ENCODE assay signal across 25 cellular contexts in genomic region chr2:67726416-67726815, GRCh38.
DNase-seq lines count a peak whose midpoint lies in the region; ATAC-seq and TF ChIP-seq lines count a peak whose summit lies in the region.
"Had no signal": no experiment of that assay in that cellular context is flagged by ENCODE, and none has a peak within 500 bp of the region (broad histone marks: within the 10 kb centered on the region; RNA-seq: fewer than 3 reads in every experiment).

No MANE protein-coding gene starts in this region.

- H3K4me3 ChIP-seq in mucosa of descending colon = no peak overlapping the region
- H3K4me3 ChIP-seq: BLaER1 treated with 17β-estradiol and CSF1 and Interleukin-3, amounts not matched to agents 10 nM and 100 nM; GM23248; SJSA1 had no signal

- no peak for TF ChIP-seq CTCF in mucosa of descending colon (IDR thresholded peaks at IDR 0.05)

- no peaks in the 10 kb centered on the region for H3K36me3 ChIP-seq in mucosa of descending colon (ENCODE audit: low read depth)
- H3K36me3 ChIP-seq: BLaER1 treated with 17β-estradiol and CSF1 and Interleukin-3, amounts not matched to agents 10 nM and 100 nM; SJSA1 had no signal

- intact Hi-C loops in mucosa of descending colon (cut with DNase I, micrococcal nuclease) = no loop called here

- no peaks in the 10 kb centered on the region for H3K9me3 ChIP-seq in mucosa of descending colon
- H3K9me3 ChIP-seq: SJSA1 had no signal

- peak; percentile 11 for DNase-seq in DMS153 treated with DMSO at 0.1 percent for 48 hours (lab: John Stamatoyannopoulos, UW; ENCODE audit: unreplicated experiment)
- DNase-seq in NCI-H128 (lab: John Stamatoyannopoulos, UW; ENCODE audit: unreplicated experiment) = peak; percentile 12
- DNase-seq in NCI-H748 (lab: John Stamatoyannopoulos, UW; ENCODE audit: unreplicated experiment) = peak; percentile 69
- DNase-seq in mucosa of descending colon = peak in 1 of 3 donors; percentile 12
- DNase-seq in MV-4-11 (lab: John Stamatoyannopoulos, UW) = no peak
- no peak for DNase-seq in NCI-H2107 (lab: John Stamatoyannopoulos, UW)
- DNase-seq: AML-193; CD4-positive, alpha-beta T cell; DMS79 treated with DMSO at 0.1 percent for 48 hours; GM23248; H9; Karpas-422; NCI-H1092 treated with DMSO at 0.1 percent for 48 hours; NCI-H1694; NCI-H2029 treated with DMSO at 0.1 percent for 48 hours; NCI-H2171 treated with DMSO at 0.1 percent for 48 hours; NCI-H446; NCI-H524 treated with DMSO at 0.1 percent for 48 hours; Right ventricle myocardium superior; RPMI8226; T-helper 2 cell had no signal

- ATAC-seq in mucosa of descending colon (peak; percentile 85), GM18517 (IDR thresholded peaks at IDR 0.05; ENCODE audit: unreplicated experiment) (no peak), GM21737 (IDR thresholded peaks at IDR 0.05; ENCODE audit: unreplicated experiment) (no peak)

- no peaks in the 10 kb centered on the region for H3K4me1 ChIP-seq in mucosa of descending colon (ENCODE audit: low read depth)
- H3K4me1 ChIP-seq: BLaER1 treated with 17β-estradiol and CSF1 and Interleukin-3, amounts not matched to agents 10 nM and 100 nM; SJSA1 had no signal

Comparison
In these comparisons a context has a peak if more than half of its experiments do, and no peak if none do; other contexts are left out.
1. DNase-seq: peak in DMS153 treated with DMSO at 0.1 percent for 48 hours (single experiment), NCI-H128 (single experiment) and NCI-H748 (single experiment); none in MV-4-11 (single experiment) and NCI-H2107 (single experiment).